1 cellular context compared by ENCODE assay signal in the genomic region with DNA sequence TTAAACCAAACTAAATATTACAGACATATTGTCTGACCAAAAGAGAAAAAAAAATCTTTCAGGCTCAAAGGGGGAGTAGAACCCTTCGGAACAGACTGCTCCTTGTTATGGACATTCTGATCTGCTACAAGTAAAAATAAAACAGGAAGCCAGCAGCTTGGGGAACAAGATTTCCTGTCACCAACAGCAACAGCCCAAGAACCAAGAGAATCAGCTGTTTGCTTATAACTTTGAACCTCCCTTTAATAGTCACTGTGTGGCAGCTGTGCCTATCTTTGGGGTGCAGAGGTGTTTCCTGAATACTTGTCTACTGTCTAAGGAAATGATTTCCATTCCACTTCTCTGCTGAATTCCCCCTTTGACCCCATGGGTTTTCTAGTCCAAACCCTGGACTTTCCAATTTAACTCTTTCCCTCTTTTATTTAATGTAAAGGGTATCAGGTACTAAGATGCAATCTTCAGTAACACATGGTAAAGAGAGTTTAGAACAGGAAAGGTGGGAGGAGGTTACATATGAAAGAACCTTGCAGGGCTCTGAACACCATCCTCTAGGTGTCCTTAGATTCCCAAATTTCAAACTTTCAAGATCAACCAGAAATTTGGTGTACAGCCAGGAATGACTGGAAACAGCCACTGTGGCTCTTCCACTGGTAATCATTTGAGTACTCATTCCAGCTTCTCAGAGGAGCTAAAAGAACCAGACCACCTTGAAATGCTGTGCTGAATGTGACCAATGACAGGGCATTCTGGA.
A peak's percentile ranks its signal among the peaks of the same experiment; 100 is the strongest.
TF ChIP-seq lines count a peak whose summit lies in the region.

No MANE protein-coding gene starts in this region.

TF ChIP-seq in GM12878, 131 proteins besides CTCF, POLR2A, EP300 and RAD21:
- TF ChIP-seq SPI1 (IDR thresholded peaks at IDR 0.05; ENCODE audit: borderline replicate concordance, insufficient read depth, low read depth, low read length) (peak; percentile 71), CEBPZ (IDR thresholded peaks at IDR 0.05; ENCODE audit: low read depth, low read length) (no peak)
- TF ChIP-seq, protein P1, sequence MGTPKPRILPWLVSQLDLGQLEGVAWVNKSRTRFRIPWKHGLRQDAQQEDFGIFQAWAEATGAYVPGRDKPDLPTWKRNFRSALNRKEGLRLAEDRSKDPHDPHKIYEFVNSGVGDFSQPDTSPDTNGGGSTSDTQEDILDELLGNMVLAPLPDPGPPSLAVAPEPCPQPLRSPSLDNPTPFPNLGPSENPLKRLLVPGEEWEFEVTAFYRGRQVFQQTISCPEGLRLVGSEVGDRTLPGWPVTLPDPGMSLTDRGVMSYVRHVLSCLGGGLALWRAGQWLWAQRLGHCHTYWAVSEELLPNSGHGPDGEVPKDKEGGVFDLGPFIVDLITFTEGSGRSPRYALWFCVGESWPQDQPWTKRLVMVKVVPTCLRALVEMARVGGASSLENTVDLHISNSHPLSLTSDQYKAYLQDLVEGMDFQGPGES (IDR thresholded peaks at IDR 0.05) = 0 out of 2 replicates have a peak, but pooled peaks have one; percentile 12
